In genomic region chr1:53393325-53393792, GRCh38 we compare ENCODE assay signal across 1 cellular context.
TF ChIP-seq lines count a peak whose summit lies in the region.

No MANE protein-coding gene starts in this region.

TF ChIP-seq in K562, 482 proteins besides CTCF, POLR2A, EP300 and RAD21 (continued from another document):
- TF ChIP-seq ZNF449 (CRISPR knock-in tag; IDR thresholded peaks at IDR 0.05) (no peak), STAG1 (CRISPR knock-in tag; IDR thresholded peaks at IDR 0.05; ENCODE audit: borderline replicate concordance) (peak; percentile 62; the same call in 1 of the 2 replicates), MBD1 (CRISPR knock-in tag; IDR thresholded peaks at IDR 0.05) (0 out of 2 replicates have a peak, but pooled peaks have one; percentile 61), NRF1 (conservative IDR thresholded peaks at IDR 0.05 in 1 of 2, IDR thresholded peaks at IDR 0.05 in 1 of 2) (peak; percentile 79 to 84), SMC3 (conservative IDR thresholded peaks at IDR 0.05; ENCODE audit: insufficient read depth, low read depth, low read length) (peak; percentile 95), SMAD1 (IDR thresholded peaks at IDR 0.05; ENCODE audit: low read depth, low read length, partially characterized antibody) (peak; percentile 26), DEAF1 (CRISPR knock-in tag; IDR thresholded peaks at IDR 0.05) (peak; percentile 86), XRCC5 (IDR thresholded peaks at IDR 0.05; ENCODE audit: low read depth, low read length) (peak; percentile 80; the same call in 1 of the 2 replicates)
